Comparison of ENCODE assay signal across 8 cellular contexts in the genomic region with DNA sequence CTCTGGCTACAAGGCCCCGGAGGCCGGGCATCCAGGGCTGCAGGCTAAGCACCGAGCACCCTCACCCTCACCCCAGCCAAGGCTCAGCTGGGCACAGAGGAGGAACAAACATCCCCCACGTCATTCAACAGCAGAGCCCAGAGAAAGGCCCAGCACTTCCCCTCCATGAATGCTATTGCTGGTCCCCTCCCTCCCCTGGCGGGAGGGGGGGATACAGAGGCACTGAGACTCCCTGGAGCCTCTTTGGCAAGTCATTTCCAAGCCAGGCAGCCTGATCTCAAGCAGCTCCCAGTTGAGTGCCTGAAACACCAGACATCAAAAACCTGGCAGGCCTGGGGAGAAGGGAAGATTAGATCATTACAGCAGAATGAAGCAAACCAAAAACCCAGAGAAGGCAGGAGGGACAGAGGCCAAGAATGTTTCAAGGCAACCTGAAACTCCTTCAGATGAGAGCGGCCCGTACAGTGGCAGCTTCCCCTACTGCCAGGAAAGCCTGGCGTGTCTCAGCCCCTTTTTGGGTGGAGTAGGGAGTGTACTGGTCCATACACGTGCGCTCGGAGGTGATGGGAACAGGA.
DNase-seq lines count a peak whose midpoint lies in the region; ATAC-seq, FAIRE-seq and TF ChIP-seq lines count a peak whose summit lies in the region.

No MANE protein-coding gene starts in this region.

- no peak overlapping the region for H3K4me3 Mint-ChIP-seq in Caco-2 (ENCODE audit: unreplicated experiment)

- peak overlapping the region; percentile 96 to 99 for H3K27ac ChIP-seq in A549
- H3K27ac ChIP-seq in HL-60 (replicated peaks) = peak overlapping the region; percentile 72
- H3K27ac ChIP-seq in VCaP = peak overlapping the region; percentile 96
- peak overlapping the region; percentile 86 to 89 for H3K27ac ChIP-seq in prostate gland

- BruUV-seq in Caco-2 (replicated peaks; lab: Mats Ljungman, UMichigan) = no TSS peak

- POLR2A ChIA-PET in A549 (lab: Yijun Ruan, JAX) = interaction anchor here (0.6 to 5.1 kb wide), 12 partner anchors 14 to 152 kb away, joined by 3 to 78 read pairs (median 14); partner anchors contain the start of gene IRF2BPL
- POLR2A ChIA-PET in Caco-2 (lab: Charles Lee) = no interaction called here

- no peak for TF ChIP-seq RAD21 in A549 (conservative IDR thresholded peaks at IDR 0.05 in 1 of 2, IDR thresholded peaks at IDR 0.05 in 1 of 2)

- CTCF ChIA-PET in A549 (lab: Yijun Ruan, JAX) = interaction anchor here (0.8 to 23.9 kb wide), 17 partner anchors 14 to 181 kb away, joined by 3 to 716 read pairs (median 7); partner anchors contain the start of gene IRF2BPL
- CTCF ChIA-PET in Caco-2 (lab: Charles Lee) = interaction anchor here (0.8 to 2.1 kb wide), 6 partner anchors 42 to 152 kb away, joined by 3 to 8 read pairs (median 3); no protein-coding TSS in a partner anchor

- peaks cover 20% of the 10 kb centered on the region for H3K4me1 Mint-ChIP-seq in Caco-2 (ENCODE audit: low read depth, unreplicated experiment)

- no peak overlapping the region for H3K27ac Mint-ChIP-seq in Caco-2 (ENCODE audit: unreplicated experiment)

- H3K9me3 ChIP-seq in A549 = no peaks in the 10 kb centered on the region
- no peaks in the 10 kb centered on the region for H3K9me3 ChIP-seq in prostate gland
- H3K9me3 ChIP-seq in Caco-2 = no peaks in the 10 kb centered on the region

- H3K4me1 ChIP-seq in A549 = peaks cover 82% of the 10 kb centered on the region
- H3K4me1 ChIP-seq in prostate gland (replicated peaks) = peaks cover 43% of the 10 kb centered on the region
- peaks cover 29% of the 10 kb centered on the region for H3K4me1 ChIP-seq in Caco-2

- TF ChIP-seq EP300 in A549 (IDR thresholded peaks at IDR 0.05) = no peak

- H3K27me3 ChIP-seq in HL-60 (ENCODE audit: insufficient read depth, poor library complexity, severe bottlenecking) (no peaks in the 10 kb centered on the region), prostate gland (replicated peaks; ENCODE audit: insufficient read depth) (no peaks in the 10 kb centered on the region), Caco-2 (replicated peaks; ENCODE audit: control insufficient read depth, insufficient read depth, low read length) (no peaks in the 10 kb centered on the region)

- TF ChIP-seq CTCF in A549 (IDR thresholded peaks at IDR 0.05) = no peak
- no peak for TF ChIP-seq CTCF in HL-60 (IDR thresholded peaks at IDR 0.05; ENCODE audit: insufficient read depth, low read length)
- TF ChIP-seq CTCF in VCaP (conservative IDR thresholded peaks at IDR 0.05) = no peak
- TF ChIP-seq CTCF in prostate gland (IDR thresholded peaks at IDR 0.05) = peak in 1 of 4 experiments; percentile 3
- no peak for TF ChIP-seq CTCF in Caco-2 (IDR thresholded peaks at IDR 0.05; ENCODE audit: insufficient read depth in 1 of 2, low read depth in 1 of 2, low read length in 1 of 2, severe bottlenecking in 1 of 2, unreplicated experiment in 1 of 2)

- intact Hi-C loops in Right ventricle myocardium superior (cut with DNase I) (loop anchor here (2.0 to 5.0 kb wide), 2 partner anchors 39 to 109 kb away; partner anchors contain the start of gene IRF2BPL), prostate gland (cut with DNase I) (loop anchor here (2.0 kb wide), 1 partner anchor 115 kb away; no protein-coding TSS in a partner anchor), Caco-2 (cut with micrococcal nuclease; ENCODE audit: unreplicated experiment) (loop anchor here (5.0 to 10.0 kb wide), 2 partner anchors 47 to 89 kb away; no protein-coding TSS in a partner anchor)

- no peaks in the 10 kb centered on the region for H3K27me3 Mint-ChIP-seq in Caco-2 (ENCODE audit: insufficient read depth, unreplicated experiment)

- H3K4me2 ChIP-seq in A549 = peak overlapping the region; percentile 80

- FAIRE-seq in A549 (lab: Jason Lieb, UNC) = no peak

- H3K36me3 Mint-ChIP-seq in Caco-2 (ENCODE audit: insufficient read depth, unreplicated experiment) = no peaks in the 10 kb centered on the region

- no peaks in the 10 kb centered on the region for H3K36me3 ChIP-seq in prostate gland
- H3K36me3 ChIP-seq in Caco-2 (ENCODE audit: control insufficient read depth, insufficient read depth, low read length) = no peaks in the 10 kb centered on the region

- 10% methylated on average over 9 of the region's 11 CpGs for WGBS in A549 (ENCODE audit: missing lambda C conversion rate)
- WGBS in prostate gland = 5% methylated on average over 11 of the region's 11 CpGs

- no peak overlapping the region for H3K4me3 ChIP-seq in A549
- H3K4me3 ChIP-seq in HL-60 (replicated peaks; ENCODE audit: insufficient read depth, low read length) = no peak overlapping the region
- no peak overlapping the region for H3K4me3 ChIP-seq in prostate gland
- no peak overlapping the region for H3K4me3 ChIP-seq in Caco-2 (ENCODE audit: low read depth, low read length)

- ATAC-seq in A549 (peak; percentile 47 to 51), Right ventricle myocardium superior (ENCODE audit: poor library complexity) (peak; percentile 43), GM18505 (IDR thresholded peaks at IDR 0.05; ENCODE audit: unreplicated experiment) (no peak), HG03469 (IDR thresholded peaks at IDR 0.05; ENCODE audit: unreplicated experiment) (no peak)

- DNase-seq in A549 (ENCODE audit: low read depth in 1 of 2, low spot score in 1 of 2) = no peak
- DNase-seq in HL-60 (ENCODE audit: low read depth in 1 of 2, low spot score in 1 of 2) = peak in 1 of 2 experiments; percentile 60
- DNase-seq in Right ventricle myocardium superior = peak; percentile 80
- DNase-seq in prostate gland (ENCODE audit: low spot score) = peak; percentile 83
- DNase-seq in Caco-2 = no peak

- TF ChIP-seq POLR2A in A549 (IDR thresholded peaks at IDR 0.05; ENCODE audit: low read length) = no peak
- no peak for TF ChIP-seq POLR2A in prostate gland (IDR thresholded peaks at IDR 0.05)
- TF ChIP-seq POLR2A in GM18505 (IDR thresholded peaks at IDR 0.05; ENCODE audit: borderline replicate concordance, extremely low read depth, insufficient read depth, insufficient read length) = no peak

- H3K9me3 Mint-ChIP-seq in Caco-2 (ENCODE audit: unreplicated experiment) = no peaks in the 10 kb centered on the region

TF ChIP-seq in A549, 52 proteins besides CTCF, POLR2A, EP300 and RAD21:
- no peak for TF ChIP-seq CBX2 (IDR thresholded peaks at IDR 0.05; ENCODE audit: borderline replicate concordance, low read depth)
- TF ChIP-seq TP53 (CRISPR knock-in tag; IDR thresholded peaks at IDR 0.05) = 0 out of 2 replicates have a peak, but pooled peaks have one; percentile 26

Comparison
In these comparisons a context has a peak if more than half of its experiments do, and no peak if none do; other contexts are left out.
1. ATAC-seq: peak in A549 (2 of 2) and Right ventricle myocardium superior (single experiment); none in GM18505 (single experiment) and HG03469 (single experiment).
2. DNase-seq: peak in Right ventricle myocardium superior (single experiment) and prostate gland (single experiment); none in A549 (0 of 2) and Caco-2 (0 of 2).
3. Peak in every context shown above with its lines, with median percentiles within 50 percentile points of each other: H3K27ac ChIP-seq.